Comparison of ENCODE assay signal across 18 cellular contexts in the genomic region with DNA sequence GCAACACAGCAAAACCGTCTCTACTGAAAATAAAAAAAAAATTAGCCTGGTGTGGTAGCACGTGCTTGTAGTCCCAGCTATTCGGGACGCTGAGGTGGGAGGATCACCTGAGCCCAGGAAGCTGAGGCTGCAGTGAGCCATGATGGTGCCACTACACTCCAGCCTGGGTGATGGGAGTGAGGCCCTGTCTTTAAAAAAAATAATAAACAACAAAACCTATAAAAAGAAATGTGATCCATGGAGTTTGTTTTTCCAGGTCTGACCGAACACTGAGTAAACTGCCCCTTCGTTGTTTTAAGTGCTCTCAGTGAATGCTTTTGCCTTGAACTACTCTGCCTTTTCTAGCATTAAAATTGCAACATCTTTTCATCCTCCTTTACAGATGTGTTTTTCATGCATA.
DNase-seq lines count a peak whose midpoint lies in the region; ATAC-seq and TF ChIP-seq lines count a peak whose summit lies in the region.
"Had no signal": no experiment of that assay in that cellular context is flagged by ENCODE, and none has a peak within 500 bp of the region (broad histone marks: within the 10 kb centered on the region; RNA-seq: fewer than 3 reads in every experiment).

No MANE protein-coding gene starts in this region.

- H3K27ac Mint-ChIP-seq in activated T-cell treated with anti-CD3 and anti-CD28 coated beads, Interleukin-2, amount 50 U/mL, for 24 hours = peak overlapping the region; percentile 37
- H3K27ac Mint-ChIP-seq in endodermal cell = peak overlapping the region; percentile 42
- H3K27ac Mint-ChIP-seq: CD4-positive, alpha-beta T cell had no signal

- WGBS in endodermal cell (ENCODE audit: insufficient coverage in 1 of 2, insufficient read length in 1 of 2), 2 experiments = 93% methylated on average over 4 to 6 of the region's 6 CpGs
- WGBS in sigmoid colon, 2 donors = 91 to 94% methylated on average over 6 of the region's 6 CpGs

- no peaks in the 10 kb centered on the region for H3K27me3 Mint-ChIP-seq in activated T-cell treated with anti-CD3 and anti-CD28 coated beads, Interleukin-2, amount 50 U/mL, for 24 hours
- H3K27me3 Mint-ChIP-seq in endodermal cell (ENCODE audit: insufficient read depth) = no peaks in the 10 kb centered on the region
- H3K27me3 Mint-ChIP-seq: CD4-positive, alpha-beta T cell had no signal

- H3K27me3 ChIP-seq in endodermal cell (ENCODE audit: control insufficient read depth, insufficient read depth, low read length, poor library complexity, severe bottlenecking) = no peaks in the 10 kb centered on the region
- no peaks in the 10 kb centered on the region for H3K27me3 ChIP-seq in sigmoid colon
- H3K27me3 ChIP-seq in uterus = no peaks in the 10 kb centered on the region

- H3K4me1 ChIP-seq in endodermal cell (ENCODE audit: control insufficient read depth, insufficient read depth, low read length) = peaks cover 2% of the 10 kb centered on the region
- peaks cover 0 to 8% (median 2%) of the 10 kb centered on the region in 4 donors for H3K4me1 ChIP-seq in sigmoid colon
- no peaks in the 10 kb centered on the region for H3K4me1 ChIP-seq in uterus

- no peaks in the 10 kb centered on the region for H3K9me3 ChIP-seq in endodermal cell (ENCODE audit: control insufficient read depth, low read length)
- H3K9me3 ChIP-seq in sigmoid colon = no peaks in the 10 kb centered on the region
- no peaks in the 10 kb centered on the region for H3K9me3 ChIP-seq in uterus
- H3K9me3 ChIP-seq: A549, Caco-2 had no signal

- H3K36me3 Mint-ChIP-seq in activated T-cell treated with anti-CD3 and anti-CD28 coated beads, Interleukin-2, amount 50 U/mL, for 24 hours (ENCODE audit: low read depth) = peaks cover 62% of the 10 kb centered on the region
- H3K36me3 Mint-ChIP-seq in endodermal cell (ENCODE audit: low read depth) = peaks cover 28% of the 10 kb centered on the region

- no peak overlapping the region for H3K4me3 Mint-ChIP-seq in activated T-cell treated with anti-CD3 and anti-CD28 coated beads, Interleukin-2, amount 50 U/mL, for 24 hours
- H3K4me3 Mint-ChIP-seq in endodermal cell = no peak overlapping the region
- H3K4me3 Mint-ChIP-seq: CD4-positive, alpha-beta T cell; H9 had no signal

- TF ChIP-seq POLR2A in sigmoid colon (IDR thresholded peaks at IDR 0.05) = no peak
- TF ChIP-seq POLR2A in uterus (IDR thresholded peaks at IDR 0.05) = no peak

- H3K9me3 Mint-ChIP-seq in activated T-cell treated with anti-CD3 and anti-CD28 coated beads, Interleukin-2, amount 50 U/mL, for 24 hours = no peaks in the 10 kb centered on the region
- no peaks in the 10 kb centered on the region for H3K9me3 Mint-ChIP-seq in endodermal cell
- H3K9me3 Mint-ChIP-seq: CD4-positive, alpha-beta T cell; H9 had no signal

- no peak for DNase-seq in activated T-cell treated with anti-CD3 and anti-CD28 coated beads, Interleukin-2, amount 50 U/mL, for 24 hours
- no peak for DNase-seq in activated T-cell treated with anti-CD3 and anti-CD28 coated beads for 4 hours
- DNase-seq in endodermal cell = peak; percentile 21
- DNase-seq in sigmoid colon = peak; percentile 33
- no peak for DNase-seq in DMS53 treated with DMSO at 0.1 percent for 48 hours (lab: John Stamatoyannopoulos, UW; ENCODE audit: unreplicated experiment)
- DNase-seq in cerebellar cortex (ENCODE audit: low spot score) = no peak
- no peak for DNase-seq in uterus
- no peak for DNase-seq in left colon
- DNase-seq: AML-193; Caco-2; CD4-positive, alpha-beta T cell; DMS79; GDM1; H9 had no signal

- TF ChIP-seq CTCF in endodermal cell (conservative IDR thresholded peaks at IDR 0.05) (no peak), sigmoid colon (IDR thresholded peaks at IDR 0.05) (no peak), uterus (IDR thresholded peaks at IDR 0.05) (no peak)

- no peak overlapping the region for H3K4me3 ChIP-seq in endodermal cell (ENCODE audit: low read length)
- no peak overlapping the region for H3K4me3 ChIP-seq in sigmoid colon
- H3K4me3 ChIP-seq in uterus = no peak overlapping the region
- H3K4me3 ChIP-seq: A549 had no signal

- no peak for ATAC-seq in left colon
- ATAC-seq: A549 had no signal

- intact Hi-C loops in sigmoid colon (cut with DNase I) (no loop called here), uterus (cut with DNase I; ENCODE audit: low total_unique reads) (loop anchor here (10.0 kb wide), 1 partner anchor 92 kb away; no protein-coding TSS in a partner anchor), left colon (cut with DNase I, micrococcal nuclease) (no loop called here)

- no peak overlapping the region for H3K9ac ChIP-seq in endodermal cell (ENCODE audit: extremely low read depth, low read length, poor library complexity, severe bottlenecking)

- H3K27ac ChIP-seq in endodermal cell (ENCODE audit: low read depth, low read length) = no peak overlapping the region
- H3K27ac ChIP-seq in sigmoid colon = no peak overlapping the region
- H3K27ac ChIP-seq in uterus = no peak overlapping the region
- H3K27ac ChIP-seq: 22Rv1, A549, C4-2B, HL-60 had no signal

- H3K36me3 ChIP-seq in endodermal cell (ENCODE audit: control insufficient read depth, insufficient read depth, low read length) (peaks cover 24% of the 10 kb centered on the region), sigmoid colon (peaks cover 4 to 33% (median 13%) of the 10 kb centered on the region in 4 donors), uterus (no peaks in the 10 kb centered on the region)

- H3K4me1 Mint-ChIP-seq in activated T-cell treated with anti-CD3 and anti-CD28 coated beads, Interleukin-2, amount 50 U/mL, for 24 hours (ENCODE audit: low read depth) = peaks cover 4% of the 10 kb centered on the region
- peaks cover 17% of the 10 kb centered on the region for H3K4me1 Mint-ChIP-seq in endodermal cell

- TF ChIP-seq EP300 in sigmoid colon (IDR thresholded peaks at IDR 0.05) = no peak

Comparison
In these comparisons a context has a peak if more than half of its experiments do, and no peak if none do; other contexts are left out.
1. DNase-seq: peak in endodermal cell (single experiment) and sigmoid colon (single experiment); none in activated T-cell treated with anti-CD3 and anti-CD28 coated beads, Interleukin-2, amount 50 U/mL, for 24 hours (single experiment), activated T-cell treated with anti-CD3 and anti-CD28 coated beads for 4 hours (single experiment), DMS53 treated with DMSO at 0.1 percent for 48 hours (single experiment), cerebellar cortex (single experiment), uterus (0 of 2) and left colon (0 of 2).